ENCODE assay signal across 27 cellular contexts in the genomic region with DNA sequence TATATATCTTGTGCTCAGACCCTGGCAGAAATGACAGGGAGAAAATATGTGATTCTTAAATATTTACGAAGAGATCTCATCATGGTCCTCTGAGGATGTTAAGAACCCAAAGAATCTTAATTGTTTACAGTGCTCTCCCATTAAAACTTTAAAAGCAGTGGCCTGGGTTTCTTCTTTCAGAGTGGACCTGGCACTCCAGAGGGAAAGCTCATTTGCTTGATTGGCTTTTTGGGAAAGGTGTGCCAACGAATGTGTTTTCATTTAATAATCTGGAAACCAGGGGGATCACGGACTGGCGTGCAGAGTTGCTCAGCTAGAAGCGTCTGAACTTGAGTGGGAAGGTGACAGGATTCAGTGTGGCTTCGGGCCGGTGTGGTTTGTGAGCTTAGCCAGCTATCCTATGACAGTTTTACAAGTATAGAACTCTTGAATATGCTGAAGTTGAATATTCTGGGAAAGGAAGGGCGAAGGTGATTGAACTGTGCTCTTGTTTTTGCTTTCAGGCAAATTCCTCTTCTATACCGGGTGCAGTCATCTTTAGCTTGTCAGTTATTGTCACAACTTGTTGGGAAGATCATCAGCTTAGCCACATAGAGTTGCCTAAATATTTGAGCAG.
A peak's percentile ranks its signal among the peaks of the same experiment; 100 is the strongest.
DNase-seq lines count a peak whose midpoint lies in the region; ATAC-seq and TF ChIP-seq lines count a peak whose summit lies in the region.
"Had no signal": no experiment of that assay in that cellular context is flagged by ENCODE, and none has a peak within 500 bp of the region (broad histone marks: within the 10 kb centered on the region; RNA-seq: fewer than 3 reads in every experiment).

No MANE protein-coding gene starts in this region.

- H3K27me3 ChIP-seq in left ventricle myocardium inferior (ENCODE audit: low read depth) (no peaks in the 10 kb centered on the region), esophagus muscularis mucosa (no peaks in the 10 kb centered on the region), muscle layer of duodenum (ENCODE audit: low read depth, low read length) (no peaks in the 10 kb centered on the region), vagina (no peaks in the 10 kb centered on the region)
- H3K27me3 ChIP-seq: ascending aorta, upper lobe of right lung had no signal

- 51% methylated on average over 9 of the region's 9 CpGs for WGBS in esophagus muscularis mucosa

- peaks cover 15% of the 10 kb centered on the region for H3K4me1 ChIP-seq in left ventricle myocardium inferior
- peaks cover 4 to 32% (median 24%) of the 10 kb centered on the region in 4 donors for H3K4me1 ChIP-seq in esophagus muscularis mucosa
- H3K4me1 ChIP-seq in muscle layer of duodenum (ENCODE audit: control insufficient read depth in 1 of 2, insufficient read depth in 2 of 2, low read length in 2 of 2), result peaks cover 0 to 5% of the 10 kb centered on the region in 2 donors
- H3K4me1 ChIP-seq in vagina, result peaks cover 60% of the 10 kb centered on the region
- H3K4me1 ChIP-seq: A549, ascending aorta had no signal

- H3K36me3 ChIP-seq in left ventricle myocardium inferior (peaks cover 16% of the 10 kb centered on the region), esophagus muscularis mucosa (no peaks in the 10 kb centered on the region), muscle layer of duodenum (ENCODE audit: control insufficient read depth in 1 of 2, insufficient read depth in 2 of 2, low read length in 2 of 2) (no peaks in the 10 kb centered on the region), vagina (no peaks in the 10 kb centered on the region)
- H3K36me3 ChIP-seq: ascending aorta, upper lobe of right lung had no signal

- DNase-seq in left ventricle myocardium inferior (no peak), Right ventricle myocardium superior (no peak), esophagus muscularis mucosa (ENCODE audit: extremely low spot score) (no peak), vagina (ENCODE audit: extremely low spot score in 2 of 2) (no peak), DMS53 (lab: John Stamatoyannopoulos, UW) (no peak), NOMO-1 (lab: John Stamatoyannopoulos, UW; ENCODE audit: unreplicated experiment in 2 of 2) (no peak)
- DNase-seq: activated CD4-positive, alpha-beta T cell treated with anti-CD3 and anti-CD28 coated beads, Interleukin-2, amount 50 U/mL, for 4 hours; activated CD4-positive, CD25-positive, alpha-beta regulatory T cell; activated CD8-positive, alpha-beta memory T cell treated with anti-CD3 and anti-CD28 coated beads, Interleukin-2, amount 10 ng/mL, durations not matched to agents 7 days and 5 days; activated T-cell treated with anti-CD3 and anti-CD28 coated beads, Interleukin-2, amount 50 U/mL, for 48 hours; caudate nucleus; CD4-positive, CD25-positive, alpha-beta regulatory T cell; cortex of kidney; effector memory CD4-positive, alpha-beta T cell; hippocampal formation; naive B cell; NCI-H1092; NCI-H1694; NCI-H510A; stimulated activated naive B cell treated with anti-CD40 and anti-IgM and Interleukin-4, amounts not matched to agents 10 μg/mL and 1 μg/mL and 100 μg/mL, for 72 hours; substantia nigra; upper lobe of right lung had no signal

- no peak for TF ChIP-seq CTCF in left ventricle myocardium inferior (IDR thresholded peaks at IDR 0.05; ENCODE audit: borderline replicate concordance)
- TF ChIP-seq CTCF in esophagus muscularis mucosa (IDR thresholded peaks at IDR 0.05), result no peak
- no peak for TF ChIP-seq CTCF in vagina (IDR thresholded peaks at IDR 0.05)

- H3K27ac ChIP-seq in left ventricle myocardium inferior (replicated peaks) (peak overlapping the region; percentile 13), esophagus muscularis mucosa (replicated peaks in 1 of 4) (peak overlapping the region; percentile 28 to 62 (median 35)), muscle layer of duodenum (ENCODE audit: low read length) (peak overlapping the region; percentile 27), vagina (peak overlapping the region; percentile 71)
- H3K27ac ChIP-seq: A549, ascending aorta, upper lobe of right lung had no signal

- TF ChIP-seq EP300 in esophagus muscularis mucosa (IDR thresholded peaks at IDR 0.05), result no peak

- no peak for TF ChIP-seq POLR2A in esophagus muscularis mucosa (IDR thresholded peaks at IDR 0.05; ENCODE audit: low read depth)
- TF ChIP-seq POLR2A in vagina (IDR thresholded peaks at IDR 0.05), result no peak

- H3K4me3 ChIP-seq in left ventricle myocardium inferior (no peak overlapping the region), esophagus muscularis mucosa (no peak overlapping the region), muscle layer of duodenum (ENCODE audit: low read depth in 1 of 2, low read length in 2 of 2) (no peak overlapping the region), vagina (no peak overlapping the region)
- H3K4me3 ChIP-seq: A549, ascending aorta, GM23338, upper lobe of right lung had no signal

- H3K9me3 ChIP-seq in left ventricle myocardium inferior (replicated peaks), result peaks cover 10% of the 10 kb centered on the region
- H3K9me3 ChIP-seq in esophagus muscularis mucosa, result peaks cover 0 to 9% (median 7%) of the 10 kb centered on the region in 4 donors
- H3K9me3 ChIP-seq in muscle layer of duodenum (ENCODE audit: control insufficient read depth in 1 of 2, low read length in 2 of 2), result peaks cover 0 to 4% of the 10 kb centered on the region in 2 donors
- peaks cover 8% of the 10 kb centered on the region for H3K9me3 ChIP-seq in vagina
- H3K9me3 ChIP-seq: upper lobe of right lung had no signal

- ATAC-seq in Right ventricle myocardium superior (ENCODE audit: poor library complexity), result no peak
- ATAC-seq in GM18870 (IDR thresholded peaks at IDR 0.05; ENCODE audit: unreplicated experiment), result no peak
- ATAC-seq: A549; activated CD8-positive, alpha-beta memory T cell treated with anti-CD3 and anti-CD28 coated beads, Interleukin-2, amount 10 ng/mL, durations not matched to agents 7 days and 5 days; GM23338; stimulated activated naive B cell treated with anti-CD40 and anti-IgM and Interleukin-4, amounts not matched to agents 10 μg/mL and 1 μg/mL and 100 μg/mL, for 72 hours; upper lobe of right lung had no signal

- intact Hi-C loops in left ventricle myocardium inferior (cut with micrococcal nuclease), result no loop called here
- intact Hi-C loops in Right ventricle myocardium superior (cut with DNase I), result no loop called here
- intact Hi-C loops in esophagus muscularis mucosa (cut with DNase I), result no loop called here
- intact Hi-C loops in vagina (cut with DNase I), result no loop called here

Comparison
In these comparisons a context has a peak if more than half of its experiments do, and no peak if none do; other contexts are left out.
1. H3K27ac ChIP-seq: peak in every context shown above with its lines; median percentile 71 in vagina; 35 in esophagus muscularis mucosa; 27 in muscle layer of duodenum; 13 in left ventricle myocardium inferior.